ENCODE assay signal across 13 cellular contexts in the genomic region with DNA sequence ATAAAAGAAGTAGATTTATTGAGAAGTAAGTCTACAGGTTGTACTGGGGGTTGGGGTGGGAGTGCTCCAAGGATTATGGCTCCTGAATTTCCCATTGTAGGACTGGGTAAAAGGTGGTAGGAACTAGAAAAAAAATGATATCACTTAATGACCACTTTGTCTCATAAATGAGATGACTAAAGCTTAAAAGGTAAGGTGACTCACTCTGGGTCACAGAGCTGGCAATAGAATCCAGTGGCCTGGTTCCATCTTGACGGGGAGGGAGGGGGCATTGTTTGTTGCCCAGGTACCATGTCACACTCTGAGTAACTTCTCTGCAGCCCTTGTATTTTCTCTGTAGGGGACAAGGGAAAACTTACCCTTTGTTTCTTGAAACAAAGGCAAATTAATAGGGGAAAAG.
DNase-seq lines count a peak whose midpoint lies in the region; ATAC-seq and TF ChIP-seq lines count a peak whose summit lies in the region.
"Had no signal": no experiment of that assay in that cellular context is flagged by ENCODE, and none has a peak within 500 bp of the region (broad histone marks: within the 10 kb centered on the region; RNA-seq: fewer than 3 reads in every experiment).

No MANE protein-coding gene starts in this region.

- H3K27ac Mint-ChIP-seq in activated CD4-positive, alpha-beta T cell treated with anti-CD3 and anti-CD28 coated beads for 36 hours: peak overlapping the region; percentile 7
- H3K27ac Mint-ChIP-seq in activated CD4-positive, alpha-beta T cell treated with anti-CD3 and anti-CD28 coated beads, Interleukin-2, amount 10 ng/mL, durations not matched to agents 7 days and 5 days: no peak overlapping the region
- H3K27ac Mint-ChIP-seq in activated naive CD4-positive, alpha-beta T cell treated with anti-CD3 and anti-CD28 coated beads, Interleukin-2, amount 50 U/mL, for 72 hours: peak overlapping the region; percentile 6 to 74

- RAD21 ChIA-PET in HCT116 (lab: Charles Lee; ENCODE audit: low non-redundant PET in 1 of 2, low total read pairs in 2 of 2, uncharacterized antibody in 2 of 2, unreplicated experiment in 2 of 2): no interaction called here

- no peak overlapping the region for H3K4me3 Mint-ChIP-seq in activated CD4-positive, alpha-beta T cell treated with anti-CD3 and anti-CD28 coated beads for 36 hours
- no peak overlapping the region for H3K4me3 Mint-ChIP-seq in activated CD4-positive, alpha-beta T cell treated with anti-CD3 and anti-CD28 coated beads, Interleukin-2, amount 10 ng/mL, durations not matched to agents 7 days and 5 days

- intact Hi-C loops in activated CD4-positive, alpha-beta T cell treated with anti-CD3 and anti-CD28 coated beads for 36 hours (cut with DNase I, micrococcal nuclease): no loop called here
- intact Hi-C loops in HCT116 (cut with micrococcal nuclease) (no loop called here), mucosa of descending colon (cut with DNase I, micrococcal nuclease) (loop anchor here in 1 of 2 donors (10.0 kb wide), 1 partner anchor 128 kb away; a partner anchor contains a TSS)

- H3K4me1 Mint-ChIP-seq in activated CD4-positive, alpha-beta T cell treated with anti-CD3 and anti-CD28 coated beads for 36 hours: peaks cover 49% of the 10 kb centered on the region
- peaks cover 23% of the 10 kb centered on the region for H3K4me1 Mint-ChIP-seq in activated CD4-positive, alpha-beta T cell treated with anti-CD3 and anti-CD28 coated beads, Interleukin-2, amount 10 ng/mL, durations not matched to agents 7 days and 5 days

- no peaks in the 10 kb centered on the region for H3K36me3 ChIP-seq in HCT116 (ENCODE audit: control insufficient read depth in 1 of 2, insufficient read depth in 2 of 2, low read length in 2 of 2)
- H3K36me3 ChIP-seq in mucosa of descending colon (ENCODE audit: low read depth): no peaks in the 10 kb centered on the region

- H4K20me1 ChIP-seq in HCT116 (ENCODE audit: insufficient read depth): no peaks in the 10 kb centered on the region

- BruUV-seq in HCT116 (replicated peaks; lab: Mats Ljungman, UMichigan): no TSS peak

- no peaks in the 10 kb centered on the region for H3K27me3 ChIP-seq in HCT116 (ENCODE audit: insufficient read depth, low read length)

- H3K9ac ChIP-seq in HCT116 (ENCODE audit: low read length): no peak overlapping the region

- peaks cover 8% of the 10 kb centered on the region for H3K9me3 Mint-ChIP-seq in activated CD4-positive, alpha-beta T cell treated with anti-CD3 and anti-CD28 coated beads for 36 hours (ENCODE audit: low read depth)
- H3K9me3 Mint-ChIP-seq in activated CD4-positive, alpha-beta T cell treated with anti-CD3 and anti-CD28 coated beads, Interleukin-2, amount 10 ng/mL, durations not matched to agents 7 days and 5 days: peaks cover 9% of the 10 kb centered on the region
- H3K9me3 Mint-ChIP-seq in activated naive CD4-positive, alpha-beta T cell treated with anti-CD3 and anti-CD28 coated beads, Interleukin-2, amount 50 U/mL, for 72 hours: peaks cover 5 to 15% of the 10 kb centered on the region in 2 donors

- POLR2A ChIA-PET in activated CD4-positive, alpha-beta T cell treated with anti-CD3 and anti-CD28 coated beads for 36 hours (lab: Charles Lee): interaction anchor here (1.6 kb wide), 1 partner anchor 62 kb away, joined by 3 read pairs; no protein-coding TSS in a partner anchor
- POLR2A ChIA-PET in activated CD4-positive, alpha-beta T cell treated with anti-CD3 and anti-CD28 coated beads, Interleukin-2, amount 10 ng/mL, durations not matched to agents 7 days and 5 days (lab: Charles Lee): no interaction called here
- POLR2A ChIA-PET in HCT116 (lab: Charles Lee): interaction anchor here (1.0 kb wide), 1 partner anchor 81 kb away, joined by 6 read pairs; no protein-coding TSS in a partner anchor

- H3K9me3 ChIP-seq in HCT116 (ENCODE audit: control insufficient read depth in 1 of 2, insufficient read depth in 1 of 2, low read depth in 1 of 2, low read length in 2 of 2) (peaks cover 0 to 11% of the 10 kb centered on the region in 2 experiments; a peak in 2 of 4 replicates), mucosa of descending colon (peaks cover 7% of the 10 kb centered on the region)

- peak; percentile 46 for DNase-seq in activated CD4-positive, alpha-beta T cell treated with anti-CD3 and anti-CD28 coated beads for 36 hours
- no peak for DNase-seq in activated CD4-positive, alpha-beta T cell treated with anti-CD3 and anti-CD28 coated beads, Interleukin-2, amount 10 ng/mL, durations not matched to agents 7 days and 5 days
- DNase-seq in HCT116 (ENCODE audit: low read depth, low spot score) (peak; percentile 95), mucosa of descending colon (no peak), germinal center (ENCODE audit: low spot score) (no peak), OCI-M1 (lab: John Stamatoyannopoulos, UW) (no peak)
- no peak for DNase-seq in activated naive CD4-positive, alpha-beta T cell treated with anti-CD3 and anti-CD28 coated beads, Interleukin-2, amount 50 U/mL, for 72 hours (ENCODE audit: low spot score in 2 of 2)
- DNase-seq: DND-41, foreskin melanocyte, NCI-H1436, NCI-H82, nucleus accumbens had no signal

- peak; percentile 13; the same call in 1 of the 2 replicates for TF ChIP-seq RAD21 in HCT116 (IDR thresholded peaks at IDR 0.05; ENCODE audit: low read depth)

- H3K27ac ChIP-seq in HCT116 (ENCODE audit: low read depth, low read length): peak overlapping the region; percentile 28; the same call in 1 of the 2 replicates

- CTCF ChIA-PET in activated CD4-positive, alpha-beta T cell treated with anti-CD3 and anti-CD28 coated beads for 36 hours (lab: Charles Lee): interaction anchor here (1.2 kb wide), 1 partner anchor 10 kb away, joined by 3 read pairs; no protein-coding TSS in a partner anchor
- CTCF ChIA-PET in activated CD4-positive, alpha-beta T cell treated with anti-CD3 and anti-CD28 coated beads, Interleukin-2, amount 10 ng/mL, durations not matched to agents 7 days and 5 days (lab: Charles Lee): no interaction called here
- CTCF ChIA-PET in HCT116 (lab: Charles Lee): interaction anchor here (1.0 kb wide), 2 partner anchors 28 to 123 kb away, joined by 3 to 4 read pairs; no protein-coding TSS in a partner anchor

- H2AFZ ChIP-seq in HCT116 (ENCODE audit: low read depth, low read length, poor library complexity, severe bottlenecking): no peak overlapping the region

- H3K27me3 Mint-ChIP-seq in activated CD4-positive, alpha-beta T cell treated with anti-CD3 and anti-CD28 coated beads for 36 hours: no peaks in the 10 kb centered on the region
- no peaks in the 10 kb centered on the region for H3K27me3 Mint-ChIP-seq in activated CD4-positive, alpha-beta T cell treated with anti-CD3 and anti-CD28 coated beads, Interleukin-2, amount 10 ng/mL, durations not matched to agents 7 days and 5 days

- no peaks in the 10 kb centered on the region for H3K9me2 ChIP-seq in HCT116 (ENCODE audit: insufficient read depth)

- H3K4me3 ChIP-seq in HCT116 (replicated peaks in 1 of 2; ENCODE audit: low read depth in 1 of 2, low read length in 2 of 2) (peak overlapping the region in 1 of 2 experiments; percentile 19; a peak in 1 of 4 replicates), mucosa of descending colon (no peak overlapping the region)

- H3K36me3 Mint-ChIP-seq in activated CD4-positive, alpha-beta T cell treated with anti-CD3 and anti-CD28 coated beads for 36 hours (ENCODE audit: low read depth): peaks cover 8% of the 10 kb centered on the region
- H3K36me3 Mint-ChIP-seq in activated CD4-positive, alpha-beta T cell treated with anti-CD3 and anti-CD28 coated beads, Interleukin-2, amount 10 ng/mL, durations not matched to agents 7 days and 5 days (ENCODE audit: low read depth): peaks cover 20% of the 10 kb centered on the region
- H3K36me3 Mint-ChIP-seq in activated naive CD4-positive, alpha-beta T cell treated with anti-CD3 and anti-CD28 coated beads, Interleukin-2, amount 50 U/mL, for 72 hours: peaks cover 17 to 19% of the 10 kb centered on the region in 2 donors

- TF ChIP-seq POLR2A in HCT116 (IDR thresholded peaks at IDR 0.05; ENCODE audit: borderline replicate concordance, extremely low read depth, insufficient read depth, insufficient read length): no peak

- no peaks in the 10 kb centered on the region for H3K79me2 ChIP-seq in HCT116 (ENCODE audit: insufficient read depth, low read length)

- ATAC-seq in activated CD4-positive, alpha-beta T cell treated with anti-CD3 and anti-CD28 coated beads for 36 hours: peak; percentile 85
- ATAC-seq in HCT116 (peak; percentile 94), mucosa of descending colon (peak; percentile 59), HG02938 (IDR thresholded peaks at IDR 0.05; ENCODE audit: unreplicated experiment) (no peak)
- peak; percentile 76 to 87 for ATAC-seq in activated naive CD4-positive, alpha-beta T cell treated with anti-CD3 and anti-CD28 coated beads, Interleukin-2, amount 50 U/mL, for 72 hours

- H3K4me1 ChIP-seq in HCT116 (ENCODE audit: control insufficient read depth in 1 of 2, insufficient read depth in 2 of 2, low read length in 2 of 2): peaks cover 25 to 53% of the 10 kb centered on the region in 2 experiments
- no peaks in the 10 kb centered on the region for H3K4me1 ChIP-seq in mucosa of descending colon (ENCODE audit: low read depth)

- H3K4me2 ChIP-seq in HCT116 (ENCODE audit: low read length): peak overlapping the region; percentile 44

- TF ChIP-seq CTCF in HCT116 (IDR thresholded peaks at IDR 0.05 in 2 of 3, conservative IDR thresholded peaks at IDR 0.05 in 1 of 3; ENCODE audit: borderline replicate concordance in 1 of 3, insufficient read depth in 1 of 3, low read depth in 2 of 3, low read length in 2 of 3) (no peak), mucosa of descending colon (IDR thresholded peaks at IDR 0.05) (no peak)

TF ChIP-seq in HCT116, 20 proteins besides CTCF, POLR2A, EP300 and RAD21 (continues in another document):
- TF ChIP-seq FOSL1 (IDR thresholded peaks at IDR 0.05; ENCODE audit: low read depth) (peak; percentile 97), YY1 (IDR thresholded peaks at IDR 0.05; ENCODE audit: extremely low read depth, insufficient replicate concordance, low read depth, low read length) (peak; percentile 87), ZNF274 (IDR thresholded peaks at IDR 0.05; ENCODE audit: low read depth, low read length) (no peak), SIN3A (IDR thresholded peaks at IDR 0.05; ENCODE audit: low read depth) (0 out of 2 replicates have a peak, but pooled peaks have one; percentile 58), TCF7L2 (IDR thresholded peaks at IDR 0.05; ENCODE audit: borderline replicate concordance, extremely low read depth, insufficient read depth, insufficient read length) (peak; percentile 14), CBX3 (IDR thresholded peaks at IDR 0.05; ENCODE audit: low read depth) (peak; percentile 93)

Comparison
In these comparisons a context has a peak if more than half of its experiments do, and no peak if none do; other contexts are left out.
1. DNase-seq: peak in activated CD4-positive, alpha-beta T cell treated with anti-CD3 and anti-CD28 coated beads for 36 hours (single experiment) and HCT116 (single experiment); none in activated CD4-positive, alpha-beta T cell treated with anti-CD3 and anti-CD28 coated beads, Interleukin-2, amount 10 ng/mL, durations not matched to agents 7 days and 5 days (single experiment), activated naive CD4-positive, alpha-beta T cell treated with anti-CD3 and anti-CD28 coated beads, Interleukin-2, amount 50 U/mL, for 72 hours (0 of 2), mucosa of descending colon (0 of 3), germinal center (single experiment) and OCI-M1 (single experiment).